ENCODE assay signal across 10 cellular contexts in the genomic region with DNA sequence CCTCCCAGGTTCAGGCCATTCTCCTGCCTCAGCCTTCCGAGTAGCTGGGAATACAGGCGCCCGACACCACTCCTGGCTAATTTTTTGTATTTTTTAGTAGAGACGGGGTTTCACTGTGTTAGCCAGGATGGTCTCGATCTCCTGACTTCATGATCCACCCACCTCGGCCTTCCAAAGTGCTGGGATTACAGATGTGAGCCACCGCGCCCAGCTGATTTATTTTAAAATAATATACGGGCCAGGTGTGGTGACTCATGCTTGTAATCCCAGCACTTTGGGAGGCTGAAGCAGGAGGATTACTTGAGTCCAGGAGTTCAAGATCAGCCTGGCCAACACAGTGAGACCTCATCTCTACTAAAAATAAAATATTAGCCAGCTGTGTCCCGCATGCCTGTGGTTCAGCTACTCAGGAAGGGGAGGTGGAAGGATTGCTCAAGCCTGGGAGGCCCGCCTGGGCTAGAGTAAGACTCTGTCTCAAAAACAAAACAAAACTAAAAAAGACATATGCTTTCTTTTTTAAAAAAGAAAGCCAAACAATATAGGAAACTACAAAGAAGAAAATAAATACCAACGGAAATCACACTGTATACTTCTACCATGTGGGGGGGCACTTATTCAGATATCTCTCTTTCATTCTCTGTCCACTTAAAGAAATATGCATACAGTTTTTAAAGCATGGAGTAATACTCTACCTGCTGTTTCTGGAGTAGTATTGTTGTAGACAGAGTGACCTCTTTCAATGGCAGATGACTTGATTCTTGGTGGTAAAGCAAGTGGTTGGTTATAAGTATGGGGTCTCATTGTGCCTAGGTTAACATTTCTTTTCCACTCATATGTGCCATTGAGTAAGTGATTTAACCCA. TPM values are rescaled to one million over a fixed set of nuclear protein-coding genes. Genes with fewer than 3 reads are reported as not detected.
A peak's percentile ranks its signal among the peaks of the same experiment; 100 is the strongest.
DNase-seq lines count a peak whose midpoint lies in the region; ATAC-seq, FAIRE-seq and TF ChIP-seq lines count a peak whose summit lies in the region.
"Had no signal": no experiment of that assay in that cellular context is flagged by ENCODE, and none has a peak within 500 bp of the region (broad histone marks: within the 10 kb centered on the region; RNA-seq: fewer than 3 reads in every experiment).

No MANE protein-coding gene starts in this region.

- ATAC-seq in mucosa of descending colon: peak; percentile 40

- no peak for TF ChIP-seq CTCF in Calu3 (IDR thresholded peaks at IDR 0.05; ENCODE audit: unreplicated experiment)
- no peak for TF ChIP-seq CTCF in HL-60 (IDR thresholded peaks at IDR 0.05; ENCODE audit: insufficient read depth, low read length)
- TF ChIP-seq CTCF in mucosa of descending colon (IDR thresholded peaks at IDR 0.05): no peak

- H3K36me3 ChIP-seq in mucosa of descending colon (ENCODE audit: low read depth): no peaks in the 10 kb centered on the region

- DNase-seq in Calu3: peak; percentile 22
- DNase-seq in HL-60 (ENCODE audit: low read depth in 1 of 2, low spot score in 1 of 2): peak in 1 of 2 experiments; percentile 73
- DNase-seq in mucosa of descending colon: no peak
- no peak for DNase-seq in H54 (ENCODE audit: insufficient read length, low spot score)
- no peak for DNase-seq in Ammon's horn (ENCODE audit: low spot score)
- DNase-seq in DMS79 (lab: John Stamatoyannopoulos, UW): no peak
- DNase-seq in NCI-H1092 (lab: John Stamatoyannopoulos, UW): no peak
- DNase-seq: NCI-H1694 had no signal

- intact Hi-C loops in Calu3 (cut with micrococcal nuclease; ENCODE audit: unreplicated experiment) (loop anchor here (2.0 to 5.0 kb wide), 3 partner anchors 32 to 120 kb away; a partner anchor contains a TSS), mucosa of descending colon (cut with DNase I, micrococcal nuclease) (no loop called here)

- peak overlapping the region; percentile 30 for H3K4me3 Mint-ChIP-seq in Calu3 (ENCODE audit: low read depth, unreplicated experiment)
- no peak overlapping the region for H3K4me3 Mint-ChIP-seq in activated naive CD8-positive, alpha-beta T cell

- peak overlapping the region; percentile 65 for H3K27ac ChIP-seq in HL-60 (replicated peaks)

- CTCF ChIA-PET in Calu3 (lab: Charles Lee): interaction anchor here (1.4 to 1.8 kb wide), 3 partner anchors 136 to 194 kb away, joined by 4 to 11 read pairs (median 8); no protein-coding TSS in a partner anchor

- H3K4me3 ChIP-seq in HL-60 (replicated peaks; ENCODE audit: insufficient read depth, low read length) (no peak overlapping the region), mucosa of descending colon (no peak overlapping the region)

- peak overlapping the region; percentile 81 for H3K27ac Mint-ChIP-seq in Calu3 (ENCODE audit: unreplicated experiment)
- peak overlapping the region; percentile 51 for H3K27ac Mint-ChIP-seq in activated naive CD8-positive, alpha-beta T cell

- no peak for TF ChIP-seq POLR2A in H54 (IDR thresholded peaks at IDR 0.05; ENCODE audit: low read depth, low read length)

- H3K9me3 Mint-ChIP-seq in Calu3 (ENCODE audit: low read depth, unreplicated experiment): no peaks in the 10 kb centered on the region
- H3K9me3 Mint-ChIP-seq in activated naive CD8-positive, alpha-beta T cell (ENCODE audit: low read depth): no peaks in the 10 kb centered on the region

- no peaks in the 10 kb centered on the region for H3K9me3 ChIP-seq in mucosa of descending colon

- no peak for FAIRE-seq in H54 (lab: Jason Lieb, UNC)
- FAIRE-seq: keratinocyte had no signal

- no TSS peak for BruUV-seq in Calu3 (replicated peaks; lab: Mats Ljungman, UMichigan)

- no peaks in the 10 kb centered on the region for H3K4me1 ChIP-seq in mucosa of descending colon (ENCODE audit: low read depth)

- peaks cover 14% of the 10 kb centered on the region for H3K36me3 Mint-ChIP-seq in Calu3 (ENCODE audit: insufficient read depth, unreplicated experiment)
- H3K36me3 Mint-ChIP-seq in activated naive CD8-positive, alpha-beta T cell: no peaks in the 10 kb centered on the region

- H3K27me3 Mint-ChIP-seq in Calu3 (ENCODE audit: unreplicated experiment): no peaks in the 10 kb centered on the region
- H3K27me3 Mint-ChIP-seq in activated naive CD8-positive, alpha-beta T cell: no peaks in the 10 kb centered on the region

- peaks cover 31% of the 10 kb centered on the region for H3K4me1 Mint-ChIP-seq in Calu3 (ENCODE audit: low read depth, unreplicated experiment)
- H3K4me1 Mint-ChIP-seq in activated naive CD8-positive, alpha-beta T cell (ENCODE audit: low read depth): peaks cover 42% of the 10 kb centered on the region

- H3K27me3 ChIP-seq in HL-60 (ENCODE audit: insufficient read depth, poor library complexity, severe bottlenecking): no peaks in the 10 kb centered on the region

RNA-seq across cellular contexts. Expression of a gene that starts 0.9 kb away (rescaled TPM):
- total RNA-seq in Calu3 (2022) (49.1 and 52.8 TPM in 2 replicates), mucosa of descending colon (10 to 100 TPM; 46.1 to 81.9 (median 51.7) TPM)

RNA-seq across cellular contexts. Expression of a gene that starts 57.7 kb away (rescaled TPM):
- total RNA-seq in Calu3 (2022) (93.1 and 93.5 TPM in 2 replicates), mucosa of descending colon (10 to 100 TPM; 42.5 to 50.6 (median 49.4) TPM)
